ENCODE assay signal across 8 cellular contexts in genomic region chr12:11998268-11998943, GRCh38.
DNase-seq lines count a peak whose midpoint lies in the region; ATAC-seq and TF ChIP-seq lines count a peak whose summit lies in the region.
"Not testable (repeated sequence)": the region's sequence is repeated elsewhere in the genome, so short reads cannot be mapped to it uniquely, and the experiment has no call there.

No MANE protein-coding gene starts in this region.

- not testable (repeated sequence) for H3K27me3 ChIP-seq in CD4-positive, alpha-beta T cell (ENCODE audit: control insufficient read depth, insufficient read depth, low read length); MG63; effector memory CD4-positive, alpha-beta T cell (replicated peaks; ENCODE audit: control insufficient read depth, insufficient read depth, low read length, poor library complexity, severe bottlenecking)

- not testable (repeated sequence) for H3K9me3 Mint-ChIP-seq in CD4-positive, alpha-beta T cell; activated T-helper 17 cell treated with anti-CD3 and anti-CD28 coated beads, Interleukin-2, amount 50 U/mL, for 72 hours; activated naive CD8-positive, alpha-beta T cell treated with anti-CD3 and anti-CD28 coated beads for 36 hours
- peaks cover 27% of the 10 kb centered on the region for H3K9me3 Mint-ChIP-seq in activated CD4-positive, alpha-beta T cell treated with anti-CD3 and anti-CD28 coated beads, Interleukin-2, amount 10 ng/mL, durations not matched to agents 7 days and 5 days

- not testable (repeated sequence) for H3K4me3 ChIP-seq in MG63; effector memory CD4-positive, alpha-beta T cell (ENCODE audit: insufficient read depth, low read depth, low read length, poor library complexity, severe bottlenecking)

- H3K4me3 Mint-ChIP-seq in CD4-positive, alpha-beta T cell, result peak overlapping the region; percentile 59
- H3K4me3 Mint-ChIP-seq in T-helper 17 cell; activated naive CD8-positive, alpha-beta T cell treated with anti-CD3 and anti-CD28 coated beads for 36 hours: not testable (repeated sequence)
- peak overlapping the region; percentile 16 for H3K4me3 Mint-ChIP-seq in activated CD4-positive, alpha-beta T cell treated with anti-CD3 and anti-CD28 coated beads, Interleukin-2, amount 10 ng/mL, durations not matched to agents 7 days and 5 days
- H3K4me3 Mint-ChIP-seq in activated T-helper 17 cell treated with anti-CD3 and anti-CD28 coated beads, Interleukin-2, amount 50 U/mL, for 72 hours, result peak overlapping the region; percentile 59

- ATAC-seq in CD4-positive, alpha-beta T cell (ENCODE audit: poor library complexity), result peak; percentile 93
- ATAC-seq in T-helper 17 cell, result peak; percentile 92
- peak; percentile 90 for ATAC-seq in activated T-helper 17 cell treated with anti-CD3 and anti-CD28 coated beads, Interleukin-2, amount 50 U/mL, for 72 hours (replicated peaks)

- H3K9me3 ChIP-seq in CD4-positive, alpha-beta T cell (ENCODE audit: control insufficient read depth, low read length); MG63; T-helper 17 cell (ENCODE audit: control insufficient read depth, low read length, poor library complexity, severe bottlenecking); effector memory CD4-positive, alpha-beta T cell (ENCODE audit: control insufficient read depth, low read length): not testable (repeated sequence)

- POLR2A ChIA-PET in CD4-positive, alpha-beta T cell (lab: Charles Lee), result interaction anchor here (1.1 to 5.0 kb wide), 5 partner anchors 9 to 452 kb away, joined by 3 to 38 read pairs (median 5); no protein-coding TSS in a partner anchor
- POLR2A ChIA-PET in activated CD4-positive, alpha-beta T cell treated with anti-CD3 and anti-CD28 coated beads, Interleukin-2, amount 10 ng/mL, durations not matched to agents 7 days and 5 days (lab: Charles Lee), result interaction anchor here (0.7 kb wide), 1 partner anchor 17 kb away, joined by 3 read pairs; no protein-coding TSS in a partner anchor

- CTCF ChIA-PET in CD4-positive, alpha-beta T cell (lab: Charles Lee), result interaction anchor here (1.7 to 2.8 kb wide), 2 partner anchors 11 to 17 kb away, joined by 5 to 9 read pairs; no protein-coding TSS in a partner anchor
- CTCF ChIA-PET in activated CD4-positive, alpha-beta T cell treated with anti-CD3 and anti-CD28 coated beads, Interleukin-2, amount 10 ng/mL, durations not matched to agents 7 days and 5 days (lab: Charles Lee), result interaction anchor here (1.0 kb wide), 1 partner anchor 27 kb away, joined by 3 read pairs; no protein-coding TSS in a partner anchor

- H3K27me3 Mint-ChIP-seq in CD4-positive, alpha-beta T cell; T-helper 17 cell; activated CD4-positive, alpha-beta T cell treated with anti-CD3 and anti-CD28 coated beads, Interleukin-2, amount 10 ng/mL, durations not matched to agents 7 days and 5 days; activated T-helper 17 cell treated with anti-CD3 and anti-CD28 coated beads, Interleukin-2, amount 50 U/mL, for 72 hours; activated naive CD8-positive, alpha-beta T cell treated with anti-CD3 and anti-CD28 coated beads for 36 hours: not testable (repeated sequence)

- H3K27ac Mint-ChIP-seq in CD4-positive, alpha-beta T cell, result peak overlapping the region; percentile 97
- peak overlapping the region; percentile 92 for H3K27ac Mint-ChIP-seq in T-helper 17 cell
- peak overlapping the region; percentile 92 for H3K27ac Mint-ChIP-seq in activated CD4-positive, alpha-beta T cell treated with anti-CD3 and anti-CD28 coated beads, Interleukin-2, amount 10 ng/mL, durations not matched to agents 7 days and 5 days
- H3K27ac Mint-ChIP-seq in activated T-helper 17 cell treated with anti-CD3 and anti-CD28 coated beads, Interleukin-2, amount 50 U/mL, for 72 hours, result peak overlapping the region; percentile 89
- peak overlapping the region; percentile 72 for H3K27ac Mint-ChIP-seq in activated naive CD8-positive, alpha-beta T cell treated with anti-CD3 and anti-CD28 coated beads for 36 hours

- intact Hi-C loops in CD4-positive, alpha-beta T cell (cut with DNase I, micrococcal nuclease), result loop anchor here in 1 of 2 experiments (1.0 kb wide), 2 partner anchors 11 to 17 kb away; no protein-coding TSS in a partner anchor

- H3K27ac ChIP-seq in CD4-positive, alpha-beta T cell (ENCODE audit: low read depth, low read length), result peak overlapping the region; percentile 40
- H3K27ac ChIP-seq in effector memory CD4-positive, alpha-beta T cell (ENCODE audit: insufficient read depth, low read length, poor library complexity, severe bottlenecking), result peak overlapping the region; percentile 40

- H3K4me1 ChIP-seq in effector memory CD4-positive, alpha-beta T cell (ENCODE audit: control insufficient read depth, insufficient read depth, low read length, poor library complexity, severe bottlenecking), result peaks cover 16% of the 10 kb centered on the region

- not testable (repeated sequence) for TF ChIP-seq CTCF in CD4-positive, alpha-beta T cell (IDR thresholded peaks at IDR 0.05)

- peaks cover 27% of the 10 kb centered on the region for H3K36me3 Mint-ChIP-seq in CD4-positive, alpha-beta T cell (ENCODE audit: low read depth)
- H3K36me3 Mint-ChIP-seq in T-helper 17 cell (ENCODE audit: low read depth); activated T-helper 17 cell treated with anti-CD3 and anti-CD28 coated beads, Interleukin-2, amount 50 U/mL, for 72 hours (ENCODE audit: low read depth): not testable (repeated sequence)
- H3K36me3 Mint-ChIP-seq in activated CD4-positive, alpha-beta T cell treated with anti-CD3 and anti-CD28 coated beads, Interleukin-2, amount 10 ng/mL, durations not matched to agents 7 days and 5 days (ENCODE audit: low read depth), result peaks cover 32% of the 10 kb centered on the region
- peaks cover 13% of the 10 kb centered on the region for H3K36me3 Mint-ChIP-seq in activated naive CD8-positive, alpha-beta T cell treated with anti-CD3 and anti-CD28 coated beads for 36 hours

- peaks cover 50% of the 10 kb centered on the region for H3K4me1 Mint-ChIP-seq in CD4-positive, alpha-beta T cell (ENCODE audit: low read depth)
- peaks cover 13% of the 10 kb centered on the region for H3K4me1 Mint-ChIP-seq in T-helper 17 cell
- peaks cover 41% of the 10 kb centered on the region for H3K4me1 Mint-ChIP-seq in activated CD4-positive, alpha-beta T cell treated with anti-CD3 and anti-CD28 coated beads, Interleukin-2, amount 10 ng/mL, durations not matched to agents 7 days and 5 days
- peaks cover 10% of the 10 kb centered on the region for H3K4me1 Mint-ChIP-seq in activated T-helper 17 cell treated with anti-CD3 and anti-CD28 coated beads, Interleukin-2, amount 50 U/mL, for 72 hours
- peaks cover 15% of the 10 kb centered on the region for H3K4me1 Mint-ChIP-seq in activated naive CD8-positive, alpha-beta T cell treated with anti-CD3 and anti-CD28 coated beads for 36 hours

- DNase-seq in CD4-positive, alpha-beta T cell, result peak in 9 of 10 experiments; percentile 39 to 66 (median 53)
- DNase-seq in MG63 (peak; percentile 61), T-helper 17 cell (peak in 1 of 3 donors; percentile 20)
- DNase-seq in activated CD4-positive, alpha-beta T cell treated with anti-CD3 and anti-CD28 coated beads, Interleukin-2, amount 10 ng/mL, durations not matched to agents 7 days and 5 days, result peak; percentile 73
- DNase-seq in activated naive CD8-positive, alpha-beta T cell treated with anti-CD3 and anti-CD28 coated beads for 36 hours, result peak; percentile 40
- peak; percentile 17 to 50 (median 32) for DNase-seq in effector memory CD4-positive, alpha-beta T cell
- peak; percentile 29 for DNase-seq in stimulated activated CD4-positive, alpha-beta T cell treated with anti-CD3 and anti-CD28 coated beads, Interleukin-15, amount 100 ng/mL, for 24 hours

- H3K36me3 ChIP-seq in MG63; effector memory CD4-positive, alpha-beta T cell (ENCODE audit: control insufficient read depth, insufficient read depth, low read length): not testable (repeated sequence)
